9 cellular contexts compared by ENCODE assay signal in the genomic region with DNA sequence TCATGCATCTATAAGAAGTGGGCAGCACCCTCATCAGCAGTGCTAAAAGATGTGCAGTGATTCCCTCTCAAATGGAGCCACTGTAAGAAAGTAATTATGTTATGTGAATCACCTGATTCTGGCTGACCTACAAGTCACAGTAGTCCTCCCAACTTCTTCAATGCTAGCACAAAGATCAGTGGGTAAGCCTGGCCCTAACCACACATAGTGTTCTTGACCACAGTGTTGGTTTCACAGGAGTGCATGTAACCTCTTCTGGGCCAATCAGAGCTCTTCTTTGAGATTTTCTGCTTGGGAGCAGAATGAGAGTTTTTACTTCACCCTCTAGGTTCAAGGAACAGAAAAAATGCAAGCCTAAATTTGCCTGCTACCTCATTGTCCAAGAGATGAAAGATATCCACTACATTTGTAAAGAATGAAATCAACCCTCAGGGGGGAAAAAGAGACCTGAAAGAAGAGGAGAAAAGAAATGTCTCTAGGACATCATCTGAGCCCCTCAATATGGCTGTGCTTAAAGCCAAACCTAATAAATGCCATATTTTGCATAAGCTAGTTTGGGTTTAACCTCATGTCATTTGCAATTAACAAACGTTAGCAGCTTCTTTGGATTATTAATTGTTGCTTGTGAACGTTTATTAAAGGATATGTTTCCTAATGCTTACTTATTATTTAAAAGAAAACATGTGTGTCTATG.
DNase-seq lines count a peak whose midpoint lies in the region; ATAC-seq and TF ChIP-seq lines count a peak whose summit lies in the region.
"Had no signal": no experiment of that assay in that cellular context is flagged by ENCODE, and none has a peak within 500 bp of the region (broad histone marks: within the 10 kb centered on the region; RNA-seq: fewer than 3 reads in every experiment).

No MANE protein-coding gene starts in this region.

- WGBS in stomach, 5 donors = 41 to 69% (median 47%) methylated on average over 2 of the region's 2 CpGs

- no peak for TF ChIP-seq CTCF in stomach (IDR thresholded peaks at IDR 0.05)

- H3K27ac ChIP-seq in stomach = no peak overlapping the region
- H3K27ac ChIP-seq: 22Rv1 had no signal

- no peaks in the 10 kb centered on the region for H3K27me3 Mint-ChIP-seq in stimulated activated naive B cell treated with anti-CD40 and anti-IgM and Interleukin-4, amounts not matched to agents 10 μg/mL and 1 μg/mL and 100 μg/mL, for 72 hours

- H3K36me3 Mint-ChIP-seq in stimulated activated naive B cell treated with anti-CD40 and anti-IgM and Interleukin-4, amounts not matched to agents 10 μg/mL and 1 μg/mL and 100 μg/mL, for 72 hours = peaks cover 0 to 4% of the 10 kb centered on the region in 2 donors

- H3K4me1 Mint-ChIP-seq in stimulated activated naive B cell treated with anti-CD40 and anti-IgM and Interleukin-4, amounts not matched to agents 10 μg/mL and 1 μg/mL and 100 μg/mL, for 72 hours = peaks cover 0 to under 1% of the 10 kb centered on the region in 2 donors

- H3K9me3 ChIP-seq in stomach = no peaks in the 10 kb centered on the region

- DNase-seq in SIG-M5 treated with dmso at 0.1 percent for 504 hours (lab: John Stamatoyannopoulos, UW; ENCODE audit: unreplicated experiment) (peak; percentile 10), SIG-M5 (lab: John Stamatoyannopoulos, UW) (no peak), LHCN-M2 (ENCODE audit: low read depth) (peak; percentile 26), stomach (no peak), Kasumi-1 (lab: John Stamatoyannopoulos, UW) (no peak)
- DNase-seq in stimulated activated naive B cell treated with anti-CD40 and anti-IgM and Interleukin-4, amounts not matched to agents 10 μg/mL and 1 μg/mL and 100 μg/mL, for 72 hours = no peak
- DNase-seq in activated CD4-positive, CD25-positive, alpha-beta regulatory T cell treated with anti-CD3 and anti-CD28 coated beads, Interleukin-2, amount 50 U/mL, for 72 hours = no peak

- H3K27me3 ChIP-seq in stomach = no peaks in the 10 kb centered on the region

- no peak for TF ChIP-seq POLR2A in stomach (IDR thresholded peaks at IDR 0.05)

- H3K9me3 Mint-ChIP-seq in stimulated activated naive B cell treated with anti-CD40 and anti-IgM and Interleukin-4, amounts not matched to agents 10 μg/mL and 1 μg/mL and 100 μg/mL, for 72 hours = peaks cover 10 to 19% of the 10 kb centered on the region in 2 donors

- H3K4me3 ChIP-seq in stomach = no peak overlapping the region

- no peak overlapping the region for H3K4me3 Mint-ChIP-seq in stimulated activated naive B cell treated with anti-CD40 and anti-IgM and Interleukin-4, amounts not matched to agents 10 μg/mL and 1 μg/mL and 100 μg/mL, for 72 hours

- TF ChIP-seq EP300 in stomach (IDR thresholded peaks at IDR 0.05) = no peak

- intact Hi-C loops in stomach (cut with DNase I; ENCODE audit: low total_unique reads) = no loop called here

- no peaks in the 10 kb centered on the region for H3K36me3 ChIP-seq in stomach

- H3K27ac Mint-ChIP-seq in stimulated activated naive B cell treated with anti-CD40 and anti-IgM and Interleukin-4, amounts not matched to agents 10 μg/mL and 1 μg/mL and 100 μg/mL, for 72 hours = no peak overlapping the region

- ATAC-seq in HG02840 (IDR thresholded peaks at IDR 0.05; ENCODE audit: low FRiP score, unreplicated experiment) = peak; percentile 99
- peak; percentile 84 to 87 for ATAC-seq in stimulated activated naive B cell treated with anti-CD40 and anti-IgM and Interleukin-4, amounts not matched to agents 10 μg/mL and 1 μg/mL and 100 μg/mL, for 72 hours (replicated peaks)

- no peaks in the 10 kb centered on the region for H3K4me1 ChIP-seq in stomach

Comparison
In these comparisons a context has a peak if more than half of its experiments do, and no peak if none do; other contexts are left out.
1. DNase-seq: peak in SIG-M5 treated with dmso at 0.1 percent for 504 hours (single experiment) and LHCN-M2 (single experiment); none in SIG-M5 (single experiment), stimulated activated naive B cell treated with anti-CD40 and anti-IgM and Interleukin-4, amounts not matched to agents 10 μg/mL and 1 μg/mL and 100 μg/mL, for 72 hours (single experiment), stomach (single experiment), Kasumi-1 (0 of 2) and activated CD4-positive, CD25-positive, alpha-beta regulatory T cell treated with anti-CD3 and anti-CD28 coated beads, Interleukin-2, amount 50 U/mL, for 72 hours (single experiment).